1 cellular context compared by ENCODE assay signal in genomic region chr21:45415943-45416611, GRCh38.
TF ChIP-seq lines count a peak whose summit lies in the region.

No MANE protein-coding gene starts in this region.

TF ChIP-seq in H1, 55 proteins besides CTCF, POLR2A, EP300 and RAD21:
- no peak for TF ChIP-seq ASH2L (IDR thresholded peaks at IDR 0.05; ENCODE audit: low read length)
- no peak for TF ChIP-seq KDM1A (IDR thresholded peaks at IDR 0.05; ENCODE audit: borderline replicate concordance, low read length)
